Comparison of ENCODE assay signal across 1 cellular context in genomic region chr15:34038404-34039179, GRCh38.
TF ChIP-seq lines count a peak whose summit lies in the region.

No MANE protein-coding gene starts in this region.

TF ChIP-seq in HEK293, 187 proteins besides CTCF, POLR2A, EP300 and RAD21 (continued from another document):
- TF ChIP-seq ZFP69B (tag by site-specific recombination; IDR thresholded peaks at IDR 0.05) = no peak
- TF ChIP-seq MEIS1 (CRISPR knock-in tag; IDR thresholded peaks at IDR 0.05; ENCODE audit: borderline replicate concordance) = no peak
- peak; percentile 31; the same call in 1 of the 2 replicates for TF ChIP-seq OVOL3 (tag by site-specific recombination; IDR thresholded peaks at IDR 0.05)
- no peak for TF ChIP-seq ZNF239 (tag by site-specific recombination; IDR thresholded peaks at IDR 0.05)
- TF ChIP-seq ZBTB26 (tag by site-specific recombination; optimal IDR thresholded peaks at IDR 0.05) = peak; percentile 70
- peak; percentile 1 for TF ChIP-seq ZNF335 (tag by site-specific recombination; conservative IDR thresholded peaks at IDR 0.05)
- no peak for TF ChIP-seq ZNF433 (tag by site-specific recombination; IDR thresholded peaks at IDR 0.05; ENCODE audit: low read depth)
- TF ChIP-seq PATZ1 (tag by site-specific recombination; IDR thresholded peaks at IDR 0.05) = 0 out of 2 replicates have a peak, but pooled peaks have one; percentile 27
- peak; percentile 62; the same call in 1 of the 2 replicates for TF ChIP-seq ZNF37A (tag by site-specific recombination; IDR thresholded peaks at IDR 0.05)
- 0 out of 2 replicates have a peak, but pooled peaks have one; percentile 34 for TF ChIP-seq ZNF2 (tag by site-specific recombination; IDR thresholded peaks at IDR 0.05)
- TF ChIP-seq PBX3 (CRISPR knock-in tag; IDR thresholded peaks at IDR 0.05) = peak; percentile 54; the same call in 1 of the 2 replicates
- TF ChIP-seq MZF1 (tag by site-specific recombination; IDR thresholded peaks at IDR 0.05; ENCODE audit: borderline replicate concordance) = no peak
- TF ChIP-seq ZNF580 (tag by site-specific recombination; IDR thresholded peaks at IDR 0.05) = no peak
- no peak for TF ChIP-seq ZBTB17 (tag by site-specific recombination; IDR thresholded peaks at IDR 0.05)
- TF ChIP-seq ZNF677 (tag by site-specific recombination; IDR thresholded peaks at IDR 0.05) = no peak
- no peak for TF ChIP-seq ZNF404 (tag by site-specific recombination; IDR thresholded peaks at IDR 0.05)
- TF ChIP-seq ZNF837 (tag by site-specific recombination; IDR thresholded peaks at IDR 0.05) = no peak
- TF ChIP-seq ZNF155 (tag by site-specific recombination; IDR thresholded peaks at IDR 0.05) = no peak
- no peak for TF ChIP-seq HOXD13 (CRISPR knock-in tag; IDR thresholded peaks at IDR 0.05; ENCODE audit: borderline replicate concordance)
- TF ChIP-seq GLIS2 (tag by site-specific recombination; IDR thresholded peaks at IDR 0.05) = peak; percentile 29; the same call in 1 of the 2 replicates
- TF ChIP-seq ZNF555 (tag by site-specific recombination; conservative IDR thresholded peaks at IDR 0.05) = no peak
- TF ChIP-seq OSR2 (tag by site-specific recombination; IDR thresholded peaks at IDR 0.05) = no peak
